Comparison of ENCODE assay signal across 14 cellular contexts in genomic region chr4:101418466-101418865, GRCh38.
DNase-seq lines count a peak whose midpoint lies in the region; ATAC-seq, FAIRE-seq and TF ChIP-seq lines count a peak whose summit lies in the region.
"Had no signal": no experiment of that assay in that cellular context is flagged by ENCODE, and none has a peak within 500 bp of the region (broad histone marks: within the 10 kb centered on the region; RNA-seq: fewer than 3 reads in every experiment).

No MANE protein-coding gene starts in this region.

- peaks cover 48% of the 10 kb centered on the region for H3K4me1 Mint-ChIP-seq in activated CD4-positive, alpha-beta T cell treated with anti-CD3 and anti-CD28 coated beads, Interleukin-2, amount 10 ng/mL, durations not matched to agents 24 days and 14 days
- peaks cover 38% of the 10 kb centered on the region for H3K4me1 Mint-ChIP-seq in activated B cell treated with CpG ODN at 0.5 μM for 24 hours
- H3K4me1 Mint-ChIP-seq in nephron: peaks cover 18% of the 10 kb centered on the region

- H3K9me3 Mint-ChIP-seq in activated CD4-positive, alpha-beta T cell treated with anti-CD3 and anti-CD28 coated beads, Interleukin-2, amount 10 ng/mL, durations not matched to agents 24 days and 14 days: peaks cover 4% of the 10 kb centered on the region
- H3K9me3 Mint-ChIP-seq in activated B cell treated with CpG ODN at 0.5 μM for 24 hours (peaks cover under 1% of the 10 kb centered on the region), nephron (no peaks in the 10 kb centered on the region)

- POLR2A ChIA-PET in activated B cell treated with CpG ODN at 0.5 μM for 24 hours (lab: Charles Lee): no interaction called here

- ATAC-seq in HG02678 (IDR thresholded peaks at IDR 0.05; ENCODE audit: unreplicated experiment) (peak; percentile 3), activated B cell treated with CpG ODN at 0.5 μM for 24 hours (ENCODE audit: low read depth) (no peak), GM21723 (IDR thresholded peaks at IDR 0.05; ENCODE audit: unreplicated experiment) (no peak)

- DNase-seq in activated CD4-positive, alpha-beta T cell treated with anti-CD3 and anti-CD28 coated beads, Interleukin-2, amount 10 ng/mL, durations not matched to agents 24 days and 14 days: no peak
- DNase-seq in activated CD4-positive, alpha-beta T cell treated with anti-CD3 and anti-CD28 coated beads for 4 hours: no peak
- DNase-seq in activated B cell treated with CpG ODN at 0.5 μM for 24 hours: no peak
- DNase-seq in urothelium cell line (ENCODE audit: low spot score): no peak
- DNase-seq in HK-2 (ENCODE audit: unreplicated experiment): no peak
- DNase-seq: adrenal gland, erythroblast, kidney glomerular epithelial cell, midbrain, NCI-H2029, NCI-H82 had no signal

- CTCF ChIA-PET in activated B cell treated with CpG ODN at 0.5 μM for 24 hours (lab: Charles Lee): interaction anchor here (1.1 kb wide), 1 partner anchor 178 kb away, joined by 3 read pairs; no protein-coding TSS in a partner anchor

- TF ChIP-seq CTCF in activated B cell treated with CpG ODN at 0.5 μM for 24 hours (IDR thresholded peaks at IDR 0.05) (no peak), nephron (IDR thresholded peaks at IDR 0.05; ENCODE audit: unreplicated experiment in 3 of 3) (no peak)

- H3K4me3 Mint-ChIP-seq in activated CD4-positive, alpha-beta T cell treated with anti-CD3 and anti-CD28 coated beads, Interleukin-2, amount 10 ng/mL, durations not matched to agents 24 days and 14 days: peak overlapping the region; percentile 78
- H3K4me3 Mint-ChIP-seq in activated B cell treated with CpG ODN at 0.5 μM for 24 hours: peak overlapping the region; percentile 17
- no peak overlapping the region for H3K4me3 Mint-ChIP-seq in nephron

- peaks cover 22% of the 10 kb centered on the region for H3K27me3 Mint-ChIP-seq in activated CD4-positive, alpha-beta T cell treated with anti-CD3 and anti-CD28 coated beads, Interleukin-2, amount 10 ng/mL, durations not matched to agents 24 days and 14 days
- H3K27me3 Mint-ChIP-seq in activated B cell treated with CpG ODN at 0.5 μM for 24 hours: no peaks in the 10 kb centered on the region
- no peaks in the 10 kb centered on the region for H3K27me3 Mint-ChIP-seq in nephron (ENCODE audit: low read depth)

- peak overlapping the region; percentile 84 for H3K27ac Mint-ChIP-seq in activated CD4-positive, alpha-beta T cell treated with anti-CD3 and anti-CD28 coated beads, Interleukin-2, amount 10 ng/mL, durations not matched to agents 24 days and 14 days
- H3K27ac Mint-ChIP-seq in activated B cell treated with CpG ODN at 0.5 μM for 24 hours (peak overlapping the region; percentile 30), nephron (peak overlapping the region; percentile 10 to 69 (median 69))

- peaks cover 3% of the 10 kb centered on the region for H3K36me3 Mint-ChIP-seq in activated CD4-positive, alpha-beta T cell treated with anti-CD3 and anti-CD28 coated beads, Interleukin-2, amount 10 ng/mL, durations not matched to agents 24 days and 14 days (ENCODE audit: low read depth)
- H3K36me3 Mint-ChIP-seq in activated B cell treated with CpG ODN at 0.5 μM for 24 hours (ENCODE audit: low read depth) (no peaks in the 10 kb centered on the region), nephron (ENCODE audit: low read depth) (no peaks in the 10 kb centered on the region)

- intact Hi-C loops in activated CD4-positive, alpha-beta T cell treated with anti-CD3 and anti-CD28 coated beads, Interleukin-2, amount 10 ng/mL, durations not matched to agents 24 days and 14 days (cut with micrococcal nuclease): loop anchor here (1.0 to 10.0 kb wide), 13 partner anchors 71 to 1336 kb away; partner anchors contain the start of genes PPP3CA and SLC39A8
- intact Hi-C loops in activated B cell treated with CpG ODN at 0.5 μM for 24 hours (cut with micrococcal nuclease): no loop called here

- FAIRE-seq in urothelium cell line (lab: Jason Lieb, UNC): no peak

Comparison
In these comparisons a context has a peak if more than half of its experiments do, and no peak if none do; other contexts are left out.
1. H3K27ac Mint-ChIP-seq: peak in every context shown above with its lines; median percentile 84 in activated CD4-positive, alpha-beta T cell treated with anti-CD3 and anti-CD28 coated beads, Interleukin-2, amount 10 ng/mL, durations not matched to agents 24 days and 14 days; 69 in nephron; 30 in activated B cell treated with CpG ODN at 0.5 μM for 24 hours.
2. H3K4me3 Mint-ChIP-seq: peak in activated CD4-positive, alpha-beta T cell treated with anti-CD3 and anti-CD28 coated beads, Interleukin-2, amount 10 ng/mL, durations not matched to agents 24 days and 14 days (single experiment) and activated B cell treated with CpG ODN at 0.5 μM for 24 hours (single experiment); none in nephron (0 of 3).